In genomic region chr21:41321211-41321907, GRCh38 we compare ENCODE assay signal across 14 cellular contexts. TPM values are rescaled to one million over a fixed set of nuclear protein-coding genes. Genes with fewer than 3 reads are reported as not detected.
A peak's percentile ranks its signal among the peaks of the same experiment; 100 is the strongest.
DNase-seq lines count a peak whose midpoint lies in the region; ATAC-seq and TF ChIP-seq lines count a peak whose summit lies in the region.
"Had no signal": no experiment of that assay in that cellular context is flagged by ENCODE, and none has a peak within 500 bp of the region (broad histone marks: within the 10 kb centered on the region; RNA-seq: fewer than 3 reads in every experiment).

No MANE protein-coding gene starts in this region.

- no peak overlapping the region for H3K27ac ChIP-seq in CD4-positive, alpha-beta T cell (ENCODE audit: low read depth, low read length)

- H3K36me3 Mint-ChIP-seq in CD4-positive, alpha-beta T cell (ENCODE audit: low read depth) = no peaks in the 10 kb centered on the region
- H3K36me3 Mint-ChIP-seq in activated naive CD8-positive, alpha-beta T cell treated with anti-CD3 and anti-CD28 coated beads, Interleukin-2, amount 50 U/mL, for 24 hours (ENCODE audit: low read depth) = no peaks in the 10 kb centered on the region
- H3K36me3 Mint-ChIP-seq: IgD-negative memory B cell had no signal

- no peaks in the 10 kb centered on the region for H3K9me3 Mint-ChIP-seq in CD4-positive, alpha-beta T cell
- no peaks in the 10 kb centered on the region for H3K9me3 Mint-ChIP-seq in activated naive CD8-positive, alpha-beta T cell treated with anti-CD3 and anti-CD28 coated beads, Interleukin-2, amount 50 U/mL, for 24 hours
- H3K9me3 Mint-ChIP-seq: IgD-negative memory B cell had no signal

- intact Hi-C loops in CD4-positive, alpha-beta T cell (cut with DNase I, micrococcal nuclease) = loop anchor here in 1 of 2 experiments (10.0 kb wide), 1 partner anchor 53 kb away; no protein-coding TSS in a partner anchor
- intact Hi-C loops in Right ventricle myocardium superior (cut with DNase I) = no loop called here

- peak in 4 of 10 experiments; percentile 7 to 26 (median 16) for DNase-seq in CD4-positive, alpha-beta T cell
- peak; percentile 16 for DNase-seq in GM12865 (ENCODE audit: low read depth)
- peak; percentile 91 for DNase-seq in NCI-H345 (lab: John Stamatoyannopoulos, UW)
- peak; percentile 15 for DNase-seq in activated naive CD8-positive, alpha-beta T cell treated with anti-CD3 and anti-CD28 coated beads, Interleukin-2, amount 50 U/mL, for 24 hours
- DNase-seq in Right ventricle myocardium superior = no peak
- DNase-seq in CD1c-positive myeloid dendritic cell (ENCODE audit: extremely low spot score) = no peak
- DNase-seq: activated CD4-positive, CD25-positive, alpha-beta regulatory T cell; cortex of kidney; NCI-H524; substantia nigra had no signal

- H3K27me3 ChIP-seq in CD4-positive, alpha-beta T cell (ENCODE audit: control insufficient read depth, insufficient read depth, low read length) = peaks cover 31% of the 10 kb centered on the region

- no peaks in the 10 kb centered on the region for H3K9me3 ChIP-seq in CD4-positive, alpha-beta T cell (ENCODE audit: control insufficient read depth, low read length)

- H3K27ac Mint-ChIP-seq in CD4-positive, alpha-beta T cell = no peak overlapping the region
- H3K27ac Mint-ChIP-seq in activated naive CD8-positive, alpha-beta T cell treated with anti-CD3 and anti-CD28 coated beads, Interleukin-2, amount 50 U/mL, for 24 hours = no peak overlapping the region
- H3K27ac Mint-ChIP-seq: IgD-negative memory B cell had no signal

- CTCF ChIA-PET in CD4-positive, alpha-beta T cell (lab: Charles Lee) = interaction anchor here (0.7 kb wide), 1 partner anchor 9 kb away, joined by 3 read pairs; no protein-coding TSS in a partner anchor

- peaks cover 32% of the 10 kb centered on the region for H3K27me3 Mint-ChIP-seq in CD4-positive, alpha-beta T cell
- H3K27me3 Mint-ChIP-seq in activated naive CD8-positive, alpha-beta T cell treated with anti-CD3 and anti-CD28 coated beads, Interleukin-2, amount 50 U/mL, for 24 hours = peaks cover 18% of the 10 kb centered on the region

- POLR2A ChIA-PET in CD4-positive, alpha-beta T cell (lab: Charles Lee) = interaction anchor here (1.2 kb wide), 1 partner anchor 49 kb away, joined by 3 read pairs; no protein-coding TSS in a partner anchor

- H3K4me3 ChIP-seq in GM12865 (ENCODE audit: low read depth, low read length) = no peak overlapping the region

- H3K4me1 Mint-ChIP-seq in CD4-positive, alpha-beta T cell (ENCODE audit: low read depth) = peaks cover 13% of the 10 kb centered on the region
- H3K4me1 Mint-ChIP-seq in activated naive CD8-positive, alpha-beta T cell treated with anti-CD3 and anti-CD28 coated beads, Interleukin-2, amount 50 U/mL, for 24 hours = peaks cover 12% of the 10 kb centered on the region

- no peak for TF ChIP-seq CTCF in CD4-positive, alpha-beta T cell (IDR thresholded peaks at IDR 0.05)
- TF ChIP-seq CTCF in GM12865 (IDR thresholded peaks at IDR 0.05; ENCODE audit: insufficient read depth, low read depth, low read length, missing control alignments) = no peak

- no peak overlapping the region for H3K4me3 Mint-ChIP-seq in CD4-positive, alpha-beta T cell
- H3K4me3 Mint-ChIP-seq in activated naive CD8-positive, alpha-beta T cell treated with anti-CD3 and anti-CD28 coated beads, Interleukin-2, amount 50 U/mL, for 24 hours = no peak overlapping the region
- H3K4me3 Mint-ChIP-seq: IgD-negative memory B cell had no signal

- ATAC-seq in CD4-positive, alpha-beta T cell (ENCODE audit: poor library complexity) = peak; percentile 85
- peak; percentile 50 for ATAC-seq in activated naive CD8-positive, alpha-beta T cell treated with anti-CD3 and anti-CD28 coated beads, Interleukin-2, amount 50 U/mL, for 24 hours
- no peak for ATAC-seq in Right ventricle myocardium superior (ENCODE audit: poor library complexity)
- ATAC-seq in GM21737 (IDR thresholded peaks at IDR 0.05; ENCODE audit: unreplicated experiment) = no peak
- no peak for ATAC-seq in GM21529 (IDR thresholded peaks at IDR 0.05; ENCODE audit: unreplicated experiment)

RNA-seq across cellular contexts. Expression of gene FAM3B, which starts 4.8 kb away (rescaled TPM):
- total RNA-seq in CD4-positive, alpha-beta T cell = not detected
- not detected for total RNA-seq in Right ventricle myocardium superior
- total RNA-seq: SK-MEL-5 had no signal

RNA-seq across cellular contexts. Expression of gene MX2, which starts 40.5 kb away (rescaled TPM):
- 10 to 100 TPM; 77.8 to 87.1 TPM for total RNA-seq in CD4-positive, alpha-beta T cell
- 4.2 TPM for total RNA-seq in Right ventricle myocardium superior
- total RNA-seq: SK-MEL-5 had no signal

Comparison
In these comparisons a context has a peak if more than half of its experiments do, and no peak if none do; other contexts are left out.
1. ATAC-seq: peak in CD4-positive, alpha-beta T cell (single experiment) and activated naive CD8-positive, alpha-beta T cell treated with anti-CD3 and anti-CD28 coated beads, Interleukin-2, amount 50 U/mL, for 24 hours (single experiment); none in Right ventricle myocardium superior (single experiment), GM21737 (single experiment) and GM21529 (single experiment).
2. DNase-seq: peak in GM12865 (single experiment), NCI-H345 (single experiment) and activated naive CD8-positive, alpha-beta T cell treated with anti-CD3 and anti-CD28 coated beads, Interleukin-2, amount 50 U/mL, for 24 hours (single experiment); none in Right ventricle myocardium superior (single experiment) and CD1c-positive myeloid dendritic cell (single experiment).
3. RNA of gene MX2, which starts 40.5 kb away (total RNA-seq): 77.8 to 87.1 TPM in CD4-positive, alpha-beta T cell; 4.2 TPM in Right ventricle myocardium superior (single experiment); every median in the first group is over 10 times any median in the second.